In genomic region chr1:86016076-86016746, GRCh38 we compare ENCODE assay signal across 1 cellular context.
A peak's percentile ranks its signal among the peaks of the same experiment; 100 is the strongest.
TF ChIP-seq lines count a peak whose summit lies in the region.

No MANE protein-coding gene starts in this region.

TF ChIP-seq in GM12878, 131 proteins besides CTCF, POLR2A, EP300 and RAD21 (continued from another document):
- TF ChIP-seq ETV6 (conservative IDR thresholded peaks at IDR 0.05 in 1 of 2, IDR thresholded peaks at IDR 0.05 in 1 of 2; ENCODE audit: borderline replicate concordance in 1 of 2, low read depth in 1 of 2) (peak in 1 of 2 experiments; percentile 35; a peak in 1 of 4 replicates), USF2 (IDR thresholded peaks at IDR 0.05; ENCODE audit: borderline replicate concordance, low read depth, low read length) (no peak)
